ENCODE assay signal across 8 cellular contexts in genomic region chr1:29180497-29181412, GRCh38. TPM values are rescaled to one million over a fixed set of nuclear protein-coding genes. Genes with fewer than 3 reads are reported as not detected.
DNase-seq lines count a peak whose midpoint lies in the region; ATAC-seq and TF ChIP-seq lines count a peak whose summit lies in the region.

No MANE protein-coding gene starts in this region.

- no peak for TF ChIP-seq POLR2A in gastrocnemius medialis (IDR thresholded peaks at IDR 0.05)

- peak overlapping the region; percentile 100 for H3K9ac ChIP-seq in HUES6 (ENCODE audit: low read length)

- no peaks in the 10 kb centered on the region for H3K27me3 ChIP-seq in HUES6 (ENCODE audit: control insufficient read depth, insufficient read depth, low read length)
- H3K27me3 ChIP-seq in heart right ventricle, result no peaks in the 10 kb centered on the region
- H3K27me3 ChIP-seq in gastrocnemius medialis, result no peaks in the 10 kb centered on the region

- no peak for TF ChIP-seq CTCF in heart right ventricle (IDR thresholded peaks at IDR 0.05)
- TF ChIP-seq CTCF in gastrocnemius medialis (IDR thresholded peaks at IDR 0.05 in 4 of 5, conservative IDR thresholded peaks at IDR 0.05 in 1 of 5), result no peak

- DNase-seq in DMS53 treated with DMSO at 0.1 percent for 48 hours (lab: John Stamatoyannopoulos, UW; ENCODE audit: unreplicated experiment) (peak; percentile 43), DMS53 (lab: John Stamatoyannopoulos, UW) (no peak), heart right ventricle (no peak), gastrocnemius medialis (no peak), middle frontal gyrus (ENCODE audit: extremely low spot score, low spot score) (no peak)
- peak; percentile 4 for DNase-seq in activated T-helper 9 cell treated with anti-CD3 and anti-CD28 coated beads, Interleukin-2, amount 50 U/mL, for 16 hours (ENCODE audit: low read depth)

- peak overlapping the region; percentile 99 for H3K4me3 ChIP-seq in HUES6 (ENCODE audit: low read depth, low read length)
- H3K4me3 ChIP-seq in heart right ventricle, result peak overlapping the region; percentile 83 to 99 (median 91)
- peak overlapping the region; percentile 78 to 98 (median 82) for H3K4me3 ChIP-seq in gastrocnemius medialis

- in situ Hi-C loops in gastrocnemius medialis (cut with MboI; ENCODE audit: low sequenced_read_pairs in 4 of 4), result no loop called here

- H3K36me3 ChIP-seq in HUES6 (ENCODE audit: control insufficient read depth, insufficient read depth, low read length), result peaks cover 34% of the 10 kb centered on the region
- peaks cover 0 to 16% (median 0%) of the 10 kb centered on the region in 9 donors for H3K36me3 ChIP-seq in heart right ventricle
- H3K36me3 ChIP-seq in gastrocnemius medialis, result no peaks in the 10 kb centered on the region

- intact Hi-C loops in heart right ventricle (cut with DNase I), result loop anchor here in 5 of 10 donors (2.0 to 5.0 kb wide), 3 partner anchors 58 to 538 kb away; partner anchors contain the start of genes TMEM200B (in 5 of the 5) and TAF12 (in 1 of the 5)
- intact Hi-C loops in gastrocnemius medialis (cut with DNase I; ENCODE audit: low total_unique reads), result loop anchor here (2.0 to 10.0 kb wide), 4 partner anchors 50 to 1342 kb away; partner anchors contain the start of gene MECR

- H3K9me3 ChIP-seq in HUES6 (ENCODE audit: control insufficient read depth, insufficient read depth, low read depth, low read length) (no peaks in the 10 kb centered on the region; the same call in 1 of the 2 replicates), heart right ventricle (no peaks in the 10 kb centered on the region), gastrocnemius medialis (no peaks in the 10 kb centered on the region)

- WGBS in heart right ventricle, 2 donors, result 0 to 1% methylated on average over 32 of the region's 32 CpGs

- ATAC-seq in heart right ventricle (peak; percentile 19 to 61 (median 36)), gastrocnemius medialis (peak; percentile 11 to 26), GM21528 (IDR thresholded peaks at IDR 0.05; ENCODE audit: low FRiP score, unreplicated experiment) (no peak)

- H3K27ac ChIP-seq in HUES6 (ENCODE audit: low read depth, low read length) (peak overlapping the region; percentile 100), heart right ventricle (peak overlapping the region; percentile 99 to 100 (median 100)), gastrocnemius medialis (peak overlapping the region; percentile 94 to 100 (median 97))

- H3K4me1 ChIP-seq in HUES6 (ENCODE audit: control insufficient read depth, insufficient read depth, low read length) (peaks cover 20% of the 10 kb centered on the region), heart right ventricle (peaks cover 2 to 63% (median 52%) of the 10 kb centered on the region in 9 donors), gastrocnemius medialis (peaks cover 47 to 56% of the 10 kb centered on the region in 2 donors)

RNA-seq across cellular contexts. Expression of gene SRSF4, which starts 0.9 kb away (rescaled TPM):
- total RNA-seq in heart right ventricle (10 to 100 TPM; 40.8 to 67.8 (median 49.0) TPM), gastrocnemius medialis (10 to 100 TPM; 42.4 to 72.5 (median 65.4) TPM)
- polyA plus RNA-seq in heart right ventricle, result 10 to 100 TPM; 42.4 to 64.6 TPM

RNA-seq across cellular contexts. Expression of gene MECR, which starts 50.0 kb away (rescaled TPM):
- total RNA-seq in heart right ventricle (10 to 100 TPM; 27.8 to 45.6 (median 38.7) TPM), gastrocnemius medialis (10 to 100 TPM; 21.9 to 29.8 (median 26.6) TPM)
- 10 to 100 TPM; 31.1 to 39.9 TPM for polyA plus RNA-seq in heart right ventricle

RNA-seq across cellular contexts. Expression of gene PTPRU, which starts 55.6 kb away (rescaled TPM):
- 10 to 100 TPM in 8 of 10 donors, 1 to 10 TPM in 2; 8.6 to 29.8 (median 14.5) TPM for total RNA-seq in heart right ventricle
- 10 to 100 TPM; 13.5 to 15.7 TPM for polyA plus RNA-seq in heart right ventricle
- total RNA-seq in gastrocnemius medialis, result 10 to 100 TPM; 11.4 to 59.4 (median 35.3) TPM

RNA-seq across cellular contexts. Expression of gene TMEM200B, which starts 57.1 kb away (rescaled TPM):
- total RNA-seq in heart right ventricle (1 to 10 TPM in 8 of 10 donors, under 1 TPM in 2; 0.79 to 2.2 (median 1.5) TPM), gastrocnemius medialis (1 to 10 TPM in 3 of 4 donors, under 1 TPM in 1; 0.92 to 3.3 (median 1.6) TPM)
- 1 to 10 TPM; 1.8 to 3.3 TPM for polyA plus RNA-seq in heart right ventricle

Comparison
In these comparisons a context has a peak if more than half of its experiments do, and no peak if none do; other contexts are left out.
1. DNase-seq: peak in DMS53 treated with DMSO at 0.1 percent for 48 hours (single experiment) and activated T-helper 9 cell treated with anti-CD3 and anti-CD28 coated beads, Interleukin-2, amount 50 U/mL, for 16 hours (single experiment); none in DMS53 (single experiment), heart right ventricle (0 of 2), gastrocnemius medialis (0 of 2) and middle frontal gyrus (single experiment).
2. Peak in every context shown above with its lines, with median percentiles within 50 percentile points of each other: H3K27ac ChIP-seq and H3K4me3 ChIP-seq.